Comparison of ENCODE assay signal across 14 cellular contexts in the genomic region with DNA sequence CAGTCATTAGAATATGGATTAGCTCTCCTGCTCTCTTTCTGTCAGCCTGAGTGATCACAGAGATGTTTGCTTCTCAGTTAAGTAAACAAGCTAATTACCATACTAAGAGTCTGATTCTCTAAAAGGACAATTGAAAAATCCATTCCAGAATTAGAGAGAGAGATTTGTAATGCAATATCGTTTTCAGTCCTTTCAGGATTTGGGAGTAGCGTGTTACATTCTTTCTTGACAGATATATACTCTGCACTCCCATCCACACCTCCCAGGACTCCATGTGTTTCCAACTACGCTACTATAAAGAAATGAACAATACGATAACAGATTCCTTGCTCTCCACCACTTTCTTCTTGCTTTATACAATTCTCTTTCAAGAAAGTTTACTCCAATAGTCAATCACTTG.
DNase-seq lines count a peak whose midpoint lies in the region.
"Had no signal": no experiment of that assay in that cellular context is flagged by ENCODE, and none has a peak within 500 bp of the region (broad histone marks: within the 10 kb centered on the region; RNA-seq: fewer than 3 reads in every experiment).

No MANE protein-coding gene starts in this region.

- DNase-seq in DMS153 (lab: John Stamatoyannopoulos, UW) (peak; percentile 12), DMS153 treated with DMSO at 0.1 percent for 48 hours (lab: John Stamatoyannopoulos, UW; ENCODE audit: unreplicated experiment) (no peak), NCI-H146 (lab: John Stamatoyannopoulos, UW) (peak; percentile 82), NCI-H345 treated with DMSO at 0.1 percent for 48 hours (lab: John Stamatoyannopoulos, UW; ENCODE audit: unreplicated experiment) (peak; percentile 27), left kidney (ENCODE audit: low read depth, low spot score) (peak; percentile 52), hepatic stellate cell (ENCODE audit: low spot score) (no peak), NCI-H2196 treated with DMSO at 0.1 percent for 48 hours (lab: John Stamatoyannopoulos, UW; ENCODE audit: unreplicated experiment) (no peak)
- no peak for DNase-seq in stimulated activated CD8-positive, alpha-beta memory T cell treated with anti-CD3 and anti-CD28 coated beads, Interleukin-4, amount 100 ng/mL, for 48 hours
- DNase-seq: CD8-positive, alpha-beta memory T cell; DMS79; NCI-H1048; NCI-H2227 treated with DMSO at 0.1 percent for 48 hours; RPMI8226; T-helper 2 cell had no signal

Comparison
In these comparisons a context has a peak if more than half of its experiments do, and no peak if none do; other contexts are left out.
1. DNase-seq: peak in DMS153 (single experiment), NCI-H146 (single experiment), NCI-H345 treated with DMSO at 0.1 percent for 48 hours (single experiment) and left kidney (single experiment); none in DMS153 treated with DMSO at 0.1 percent for 48 hours (single experiment), hepatic stellate cell (single experiment), NCI-H2196 treated with DMSO at 0.1 percent for 48 hours (single experiment) and stimulated activated CD8-positive, alpha-beta memory T cell treated with anti-CD3 and anti-CD28 coated beads, Interleukin-4, amount 100 ng/mL, for 48 hours (single experiment).